In the genomic region with DNA sequence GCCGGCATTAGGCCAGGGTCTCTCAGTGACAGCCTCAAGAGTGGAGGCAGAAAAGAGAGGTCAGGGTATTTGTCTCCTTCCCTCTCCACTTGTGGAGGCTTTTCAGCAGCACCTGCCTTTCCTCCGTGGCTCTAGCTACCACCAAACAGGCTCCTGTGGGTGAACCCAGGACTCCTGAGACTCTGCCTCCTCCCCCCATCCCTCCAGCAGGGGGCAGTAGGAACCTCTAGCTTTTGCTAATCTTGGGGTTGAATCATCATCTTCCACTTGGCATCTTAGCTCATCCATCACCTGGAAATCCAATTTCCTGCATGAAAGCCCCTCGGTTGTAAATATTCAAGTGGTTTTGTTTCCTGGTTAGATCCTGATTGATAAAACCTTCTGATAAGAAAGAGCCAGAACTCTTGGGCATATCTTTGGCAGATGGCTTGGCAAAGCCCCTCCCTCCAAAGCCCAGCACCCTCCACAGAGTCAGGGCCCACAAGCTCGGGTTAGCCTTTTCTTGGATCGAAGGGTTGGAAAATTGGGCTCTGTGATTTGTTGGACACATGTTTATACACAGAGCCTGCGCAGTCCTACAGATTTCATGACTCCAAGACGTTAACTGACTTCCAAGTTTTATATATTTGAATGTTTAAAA, we compare ENCODE assay signal across 9 cellular contexts.
DNase-seq lines count a peak whose midpoint lies in the region; ATAC-seq, FAIRE-seq and TF ChIP-seq lines count a peak whose summit lies in the region.
"Had no signal": no experiment of that assay in that cellular context is flagged by ENCODE, and none has a peak within 500 bp of the region (broad histone marks: within the 10 kb centered on the region; RNA-seq: fewer than 3 reads in every experiment).

No MANE protein-coding gene starts in this region.

- TF ChIP-seq POLR2A in GM12891 (IDR thresholded peaks at IDR 0.05; ENCODE audit: low read depth, low read length): no peak

- no peak for FAIRE-seq in GM12891 (lab: Jason Lieb, UNC)

- no peaks in the 10 kb centered on the region for H3K36me3 ChIP-seq in kidney epithelial cell (ENCODE audit: control insufficient read depth, insufficient read depth, low read length)

- in situ Hi-C loops in SK-MEL-5 (cut with HindIII; ENCODE audit: low pct_unique_long_range_greater_than_20kb, low sequenced_read_pairs): no loop called here

- DNase-seq in AG10803 (ENCODE audit: low read depth): no peak
- DNase-seq in GM12891 (ENCODE audit: insufficient read length, low spot score): peak; percentile 37
- DNase-seq in SK-MEL-5 (ENCODE audit: low read depth, low spot score): peak; percentile 48
- DNase-seq in kidney epithelial cell (ENCODE audit: low read depth): no peak
- no peak for DNase-seq in DMS153 (lab: John Stamatoyannopoulos, UW)
- DNase-seq in nucleus accumbens (lab: John Stamatoyannopoulos, UW): no peak
- DNase-seq in middle frontal gyrus (ENCODE audit: extremely low spot score, low spot score): no peak
- DNase-seq: NCI-H2081 treated with DMSO at 0.1 percent for 48 hours had no signal

- no peaks in the 10 kb centered on the region for H3K27me3 ChIP-seq in kidney epithelial cell (ENCODE audit: control insufficient read depth, insufficient read depth, low read length)

- H3K4me3 ChIP-seq in AG10803 (ENCODE audit: low read length): no peak overlapping the region
- no peak overlapping the region for H3K4me3 ChIP-seq in kidney epithelial cell (ENCODE audit: low read depth, low read length)

- TF ChIP-seq CTCF in AG10803 (conservative IDR thresholded peaks at IDR 0.05; ENCODE audit: low read length) (peak; percentile 48), kidney epithelial cell (IDR thresholded peaks at IDR 0.05; ENCODE audit: insufficient read depth, low read length, poor library complexity, severe bottlenecking) (peak; percentile 34)

- ATAC-seq in GM18858 (IDR thresholded peaks at IDR 0.05; ENCODE audit: unreplicated experiment): no peak

TF ChIP-seq in GM12891, 5 proteins besides CTCF, POLR2A, EP300 and RAD21:
- TF ChIP-seq POLR2AphosphoS5 (IDR thresholded peaks at IDR 0.05; ENCODE audit: low read depth, low read length): no peak
- TF ChIP-seq TAF1 (IDR thresholded peaks at IDR 0.05; ENCODE audit: low read depth, low read length): no peak
- TF ChIP-seq SPI1 (IDR thresholded peaks at IDR 0.05; ENCODE audit: low read depth, low read length): no peak
- no peak for TF ChIP-seq POU2F2 (IDR thresholded peaks at IDR 0.05; ENCODE audit: low read depth, low read length)
- no peak for TF ChIP-seq PAX5 (IDR thresholded peaks at IDR 0.05; ENCODE audit: insufficient read depth, low read length, severe bottlenecking)
TF ChIP-seq in GM12891: peak in this region for 0.

Comparison
In these comparisons a context has a peak if more than half of its experiments do, and no peak if none do; other contexts are left out.
1. DNase-seq: peak in GM12891 (single experiment) and SK-MEL-5 (single experiment); none in AG10803 (single experiment), kidney epithelial cell (single experiment), DMS153 (single experiment), nucleus accumbens (0 of 56) and middle frontal gyrus (single experiment).